ENCODE assay signal across 27 cellular contexts in the genomic region with DNA sequence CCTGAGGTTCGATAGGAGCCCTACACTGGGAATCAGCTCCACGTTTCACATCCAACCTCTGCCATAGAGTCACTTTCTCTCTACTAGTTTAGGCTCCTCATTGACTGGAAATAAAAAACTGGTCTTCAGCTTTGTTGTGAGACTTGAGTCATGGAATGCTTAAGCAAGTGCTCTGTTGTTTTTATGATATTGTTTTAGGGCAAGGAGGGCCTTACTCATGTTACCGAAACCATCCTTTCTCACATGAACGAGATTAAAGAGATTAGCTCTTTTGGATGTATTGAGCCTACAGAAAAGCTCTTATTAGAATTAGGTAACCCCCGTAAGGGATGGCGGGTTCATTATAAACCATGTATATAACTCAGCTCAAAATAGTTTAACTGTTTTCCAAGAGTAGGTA. TPM values are rescaled to one million over a fixed set of nuclear protein-coding genes. Genes with fewer than 3 reads are reported as not detected.
A peak's percentile ranks its signal among the peaks of the same experiment; 100 is the strongest.
DNase-seq lines count a peak whose midpoint lies in the region; ATAC-seq, FAIRE-seq and TF ChIP-seq lines count a peak whose summit lies in the region.
"Had no signal": no experiment of that assay in that cellular context is flagged by ENCODE, and none has a peak within 500 bp of the region (broad histone marks: within the 10 kb centered on the region; RNA-seq: fewer than 3 reads in every experiment).

No MANE protein-coding gene starts in this region.

- H4K20me1 ChIP-seq in mammary epithelial cell (ENCODE audit: insufficient read depth, low read length): no peaks in the 10 kb centered on the region
- no peaks in the 10 kb centered on the region for H4K20me1 ChIP-seq in K562 (replicated peaks; ENCODE audit: control insufficient read depth, insufficient read depth, low read length)
- H4K20me1 ChIP-seq: BLaER1 treated with 17β-estradiol and CSF1 and Interleukin-3, amounts not matched to agents 10 nM and 100 nM had no signal

- no peak for TF ChIP-seq RAD21 in K562 (CRISPR knock-in tag; conservative IDR thresholded peaks at IDR 0.05 in 1 of 2, IDR thresholded peaks at IDR 0.05 in 1 of 2)

- 85% methylated on average over 6 of the region's 6 CpGs for WGBS in mammary epithelial cell (ENCODE audit: low coverage, missing lambda C conversion rate)
- WGBS in K562 (ENCODE audit: insufficient coverage, low coverage, missing lambda C conversion rate): 10% methylated on average over 6 of the region's 6 CpGs
- WGBS in lower leg skin, 2 donors: 89 to 93% methylated on average over 6 of the region's 6 CpGs

- no peak for TF ChIP-seq EP300 in K562 (IDR thresholded peaks at IDR 0.05; ENCODE audit: low read length)

- H2AFZ ChIP-seq in mammary epithelial cell (ENCODE audit: low read depth, low read length): no peak overlapping the region
- H2AFZ ChIP-seq in K562 (ENCODE audit: low read depth, low read length): peak overlapping the region; percentile 2; the same call in 1 of the 2 replicates
- H2AFZ ChIP-seq: GM23248 had no signal

- no peaks in the 10 kb centered on the region for H3K9me3 Mint-ChIP-seq in MCF 10A (ENCODE audit: unreplicated experiment)
- H3K9me3 Mint-ChIP-seq: CD4-positive, alpha-beta T cell had no signal

- intact Hi-C loops in mammary epithelial cell (cut with micrococcal nuclease): no loop called here
- intact Hi-C loops in MCF 10A (cut with micrococcal nuclease): no loop called here
- intact Hi-C loops in K562 (cut with micrococcal nuclease): no loop called here
- intact Hi-C loops in lower leg skin (cut with DNase I; ENCODE audit: low total_unique reads): no loop called here

- no peak for ATAC-seq in K562
- ATAC-seq in esophagus mucosa: peak; percentile 14
- no peak for ATAC-seq in T-helper 17 cell
- ATAC-seq: A549 had no signal

- H3K4me1 Mint-ChIP-seq in MCF 10A (ENCODE audit: insufficient read depth, unreplicated experiment) (peaks cover 5% of the 10 kb centered on the region), T-helper 17 cell (no peaks in the 10 kb centered on the region)
- H3K4me1 Mint-ChIP-seq: CD14-positive monocyte; CD8-positive, alpha-beta memory T cell had no signal

- POLR2A ChIA-PET in MCF 10A (lab: Yijun Ruan, JAX) (interaction anchor here (0.6 kb wide), 1 partner anchor 13 kb away, joined by 3 read pairs; no protein-coding TSS in a partner anchor), K562 (lab: Yijun Ruan, JAX) (interaction anchor here (1.2 to 1.3 kb wide), 2 partner anchors 8 to 19 kb away, joined by 3 to 4 read pairs; no protein-coding TSS in a partner anchor)

- H3K4me3 Mint-ChIP-seq in MCF 10A (ENCODE audit: unreplicated experiment) (no peak overlapping the region), T-helper 17 cell (no peak overlapping the region)
- H3K4me3 Mint-ChIP-seq: CD14-positive monocyte; CD4-positive, alpha-beta T cell; CD8-positive, alpha-beta memory T cell had no signal

- DNase-seq in mammary epithelial cell: peak; percentile 27
- DNase-seq in MCF 10A (ENCODE audit: unreplicated experiment): no peak
- no peak for DNase-seq in K562 (ENCODE audit: extremely low read depth in 1 of 4, low spot score in 3 of 4)
- no peak for DNase-seq in T-helper 17 cell
- no peak for DNase-seq in lower leg skin (ENCODE audit: low spot score in 2 of 2)
- DNase-seq in A172 (ENCODE audit: low spot score): no peak
- DNase-seq in mesenteric fat pad (ENCODE audit: low spot score): no peak
- DNase-seq: ACHN; AML-193; BE2C; CD4-positive, alpha-beta T cell; CD8-positive, alpha-beta memory T cell; DMS 273 treated with DMSO at 0.1 percent for 48 hours; DMS79; GF-D8; GM23248; H7; HCEC 1CT had no signal

- no peak for FAIRE-seq in K562 (lab: Jason Lieb, UNC)
- FAIRE-seq: A549, D721Med, GM12891, GM18507, H1 had no signal

- H3K27ac ChIP-seq in mammary epithelial cell (ENCODE audit: insufficient read depth, low read depth, low read length) (no peak overlapping the region), K562 (ENCODE audit: extremely low read depth, low read depth, low read length) (no peak overlapping the region)
- H3K27ac ChIP-seq: 22Rv1; A549; BLaER1 treated with 17β-estradiol and CSF1 and Interleukin-3, amounts not matched to agents 10 nM and 100 nM; GM23248 had no signal

- dilution Hi-C loops in mammary epithelial cell (cut with HindIII; ENCODE audit: low sequenced_read_pairs): no loop called here

- BruUV-seq in mammary epithelial cell (replicated peaks; lab: Mats Ljungman, UMichigan): no TSS peak
- BruUV-seq in MCF 10A (replicated peaks; lab: Mats Ljungman, UMichigan): no TSS peak
- no TSS peak for BruUV-seq in K562 (replicated peaks; lab: Mats Ljungman, UMichigan)

- H3K36me3 Mint-ChIP-seq in MCF 10A (ENCODE audit: insufficient read depth, unreplicated experiment): no peaks in the 10 kb centered on the region
- no peaks in the 10 kb centered on the region for H3K36me3 Mint-ChIP-seq in T-helper 17 cell (ENCODE audit: low read depth)
- H3K36me3 Mint-ChIP-seq: CD14-positive monocyte; CD8-positive, alpha-beta memory T cell had no signal

- in situ Hi-C loops in mammary epithelial cell (cut with MboI; ENCODE audit: low sequenced_read_pairs in 2 of 2) (no loop called here), K562 (cut with MboI) (no loop called here)

- H3K4me3 ChIP-seq in mammary epithelial cell (replicated peaks in 1 of 3; ENCODE audit: insufficient read depth in 1 of 3, low read depth in 2 of 3, low read length in 3 of 3): no peak overlapping the region
- no peak overlapping the region for H3K4me3 ChIP-seq in K562
- no peak overlapping the region for H3K4me3 ChIP-seq in lower leg skin (ENCODE audit: low read depth, poor library complexity, severe bottlenecking)
- H3K4me3 ChIP-seq: A549; BLaER1 treated with 17β-estradiol and CSF1 and Interleukin-3, amounts not matched to agents 10 nM and 100 nM; GM23248 had no signal

- no peaks in the 10 kb centered on the region for H3K9me1 ChIP-seq in K562 (ENCODE audit: control insufficient read depth, insufficient read depth, low read length)

- H3K27me3 ChIP-seq in mammary epithelial cell (ENCODE audit: insufficient read depth, low read length) (no peaks in the 10 kb centered on the region), K562 (ENCODE audit: control insufficient read depth in 2 of 2, insufficient read depth in 2 of 2, low read length in 2 of 2) (peaks cover 0 to 4% of the 10 kb centered on the region in 2 experiments; a peak in 1 of 5 replicates)
- H3K27me3 ChIP-seq: BLaER1 treated with 17β-estradiol and CSF1 and Interleukin-3, amounts not matched to agents 10 nM and 100 nM had no signal

- CTCF ChIA-PET in mammary epithelial cell (lab: Charles Lee; ENCODE audit: low non-redundant PET): no interaction called here
- CTCF ChIA-PET in MCF 10A (lab: Yijun Ruan, JAX): no interaction called here
- CTCF ChIA-PET in K562 (lab: Yijun Ruan, JAX; ENCODE audit: low intra/inter-chr PET ratio): no interaction called here

- H3K27ac Mint-ChIP-seq in MCF 10A (ENCODE audit: low read depth, unreplicated experiment) (no peak overlapping the region), T-helper 17 cell (no peak overlapping the region)
- H3K27ac Mint-ChIP-seq: CD14-positive monocyte; CD4-positive, alpha-beta T cell; CD8-positive, alpha-beta memory T cell had no signal

- H3K4me2 ChIP-seq in mammary epithelial cell (ENCODE audit: insufficient read depth, low read depth, low read length): no peak overlapping the region
- H3K4me2 ChIP-seq in K562 (ENCODE audit: insufficient read depth, low read length): no peak overlapping the region
- H3K4me2 ChIP-seq: A549; BLaER1 treated with 17β-estradiol and CSF1 and Interleukin-3, amounts not matched to agents 10 nM and 100 nM had no signal

- H3K4me1 ChIP-seq in mammary epithelial cell (ENCODE audit: insufficient read depth, low read length) (peaks cover 8% of the 10 kb centered on the region), K562 (replicated peaks in 1 of 2; ENCODE audit: control insufficient read depth in 2 of 2, insufficient read depth in 2 of 2, low read length in 2 of 2) (peaks cover 0 to 13% of the 10 kb centered on the region in 2 experiments; a peak in 2 of 5 replicates)
- H3K4me1 ChIP-seq: A549; BE2C; BLaER1 treated with 17β-estradiol and CSF1 and Interleukin-3, amounts not matched to agents 10 nM and 100 nM had no signal

- TF ChIP-seq POLR2A in K562 (conservative IDR thresholded peaks at IDR 0.05) (no peak), lower leg skin (IDR thresholded peaks at IDR 0.05) (no peak)

- H3K79me2 ChIP-seq in mammary epithelial cell (ENCODE audit: insufficient read depth, low read length): no peaks in the 10 kb centered on the region
- no peaks in the 10 kb centered on the region for H3K79me2 ChIP-seq in K562 (ENCODE audit: control insufficient read depth, insufficient read depth, low read length)

- TF ChIP-seq CTCF in mammary epithelial cell (conservative IDR thresholded peaks at IDR 0.05 in 1 of 2, IDR thresholded peaks at IDR 0.05 in 1 of 2; ENCODE audit: extremely low read depth in 1 of 2, insufficient read depth in 1 of 2, low read depth in 1 of 2, low read length in 2 of 2): no peak
- TF ChIP-seq CTCF in MCF 10A (IDR thresholded peaks at IDR 0.05; ENCODE audit: unreplicated experiment): no peak
- no peak for TF ChIP-seq CTCF in K562 (IDR thresholded peaks at IDR 0.05 in 2 of 3, conservative IDR thresholded peaks at IDR 0.05 in 1 of 3; ENCODE audit: insufficient read depth in 2 of 3, low read depth in 1 of 3, low read length in 3 of 3)
- no peak for TF ChIP-seq CTCF in lower leg skin (IDR thresholded peaks at IDR 0.05)

- H3K9me3 ChIP-seq in mammary epithelial cell (replicated peaks; ENCODE audit: insufficient read depth, low read length) (no peaks in the 10 kb centered on the region), K562 (replicated peaks; ENCODE audit: control insufficient read depth, insufficient read depth, low read depth, low read length) (no peaks in the 10 kb centered on the region), T-helper 17 cell (ENCODE audit: control insufficient read depth, low read length, poor library complexity, severe bottlenecking) (no peaks in the 10 kb centered on the region)
- H3K9me3 ChIP-seq: A549, BE2C had no signal

- H3K9ac ChIP-seq in mammary epithelial cell (ENCODE audit: insufficient read depth, low read length) (no peak overlapping the region), K562 (ENCODE audit: insufficient read depth in 1 of 2, low read depth in 2 of 2, low read length in 2 of 2) (no peak overlapping the region)
- H3K9ac ChIP-seq: BLaER1 treated with 17β-estradiol and CSF1 and Interleukin-3, amounts not matched to agents 10 nM and 100 nM; GM23248 had no signal

- H3K27me3 Mint-ChIP-seq in MCF 10A (ENCODE audit: insufficient read depth, unreplicated experiment) (peaks cover 10% of the 10 kb centered on the region), T-helper 17 cell (peaks cover 8% of the 10 kb centered on the region)
- H3K27me3 Mint-ChIP-seq: CD4-positive, alpha-beta T cell had no signal

- no peaks in the 10 kb centered on the region for H3K36me3 ChIP-seq in mammary epithelial cell (ENCODE audit: insufficient read depth, low read length)
- no peaks in the 10 kb centered on the region for H3K36me3 ChIP-seq in K562 (ENCODE audit: control insufficient read depth, insufficient read depth, low read length)
- H3K36me3 ChIP-seq: BE2C; BLaER1 treated with 17β-estradiol and CSF1 and Interleukin-3, amounts not matched to agents 10 nM and 100 nM had no signal

RNA-seq across cellular contexts. Expression of gene MOCS1, which starts 6.9 kb away (rescaled TPM):
- total RNA-seq in mammary epithelial cell (1 to 10 TPM; 5.2 to 7.1 TPM), MCF 10A (2022) (4.9 and 5.3 TPM in 2 replicates), K562 (2014; rRNA removed) (12.5 and 14.1 TPM in 2 replicates), K562 (2014; rRNA removed; fragmentation: Illumina TruSeq; extraction: Trizol) (4.7 and 6.0 TPM in 2 replicates), K562 (2015; rRNA removed; fragmentation: Illumina TruSeq; extraction: Trizol) (10.7 and 12.0 TPM in 2 replicates), K562 (2021) (12.7 and 15.3 TPM in 2 replicates), esophagus mucosa (4.3 TPM), T-helper 17 cell (under 1 TPM; 0.37 to 0.52 TPM), lower leg skin (10 to 100 TPM in 2 of 4 donors, 1 to 10 TPM in 2; 4.8 to 18.7 (median 10.5) TPM), mesenteric fat pad (70.0 TPM)
- polyA plus RNA-seq in mammary epithelial cell (4.4 TPM), K562 (2011; rRNA removed) (0.47 and 1.0 TPM in 2 replicates), K562 (2014; fragmentation: Illumina TruSeq; extraction: Trizol) (10.0 and 10.9 TPM in 2 replicates), K562 (2014; fragmentation: Nextera tagmentation; extraction: Ambion mirVana) (under 1 TPM; 0.69 to 0.95 TPM), K562 (2014; rRNA removed) (8.7 and 9.6 TPM in 2 replicates)
- 13.4 TPM for polyA minus RNA-seq in mammary epithelial cell
- total RNA-seq in K562 (2011; cell fraction: chromatin; rRNA removed; ENCODE audit: low replicate concordance): 1.1 and 2.6 TPM in 2 replicates
- total RNA-seq in K562 (2011; cell fraction: nucleolus; rRNA removed): 1.7 and 2.0 TPM in 2 replicates
- total RNA-seq in K562 (2011; cell fraction: nucleoplasm; rRNA removed): 1.5 and 1.6 TPM in 2 replicates
- 0.65 and 1.7 TPM in 2 replicates for polyA plus RNA-seq in K562 (2011; cell fraction: cytosol; rRNA removed)
- 0.55 and 2.0 TPM in 2 replicates for polyA plus RNA-seq in K562 (2011; cell fraction: nucleus; rRNA removed)
- polyA plus RNA-seq in K562 (2012): 11.4 and 35.7 TPM in 2 replicates
- polyA minus RNA-seq in K562 (2011; rRNA and poly(A)+ RNA removed): 0.54 and 1.2 TPM in 2 replicates
- polyA minus RNA-seq in K562 (2011; cell fraction: cytosol; rRNA and poly(A)+ RNA removed): 2.2 TPM in 1 of 2 replicates, not detected in the other
- polyA minus RNA-seq in K562 (2011; cell fraction: nucleus; rRNA and poly(A)+ RNA removed): 0.67 and 1.5 TPM in 2 replicates
- 4.4 and 5.5 TPM in 2 replicates for total RNA-seq in A172 (2014; rRNA removed; shearing (Covaris generic))
